Comparison of ENCODE assay signal across 16 cellular contexts in the genomic region with DNA sequence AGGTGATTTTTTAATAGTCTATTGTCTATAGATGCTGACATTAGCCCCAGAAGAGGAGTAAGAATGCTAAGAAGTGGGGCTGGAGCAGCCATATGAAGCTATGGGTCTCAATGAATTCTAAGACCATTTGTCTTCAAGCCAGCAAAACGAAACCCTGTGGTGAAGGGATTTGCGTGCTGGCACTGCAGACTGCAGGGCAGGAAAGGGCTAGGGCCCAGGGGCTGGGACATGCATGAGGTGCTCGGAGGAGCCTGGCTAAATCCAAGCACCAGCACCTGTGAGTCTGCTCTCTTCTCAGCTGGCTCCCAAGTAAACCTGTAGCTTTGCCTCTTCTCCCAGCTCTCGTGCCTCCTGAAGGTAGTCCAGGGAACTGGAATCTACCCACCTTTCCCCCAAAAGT. TPM values are rescaled to one million over a fixed set of nuclear protein-coding genes. Genes with fewer than 3 reads are reported as not detected.
DNase-seq lines count a peak whose midpoint lies in the region; ATAC-seq and TF ChIP-seq lines count a peak whose summit lies in the region.
"Had no signal": no experiment of that assay in that cellular context is flagged by ENCODE, and none has a peak within 500 bp of the region (broad histone marks: within the 10 kb centered on the region; RNA-seq: fewer than 3 reads in every experiment).

No MANE protein-coding gene starts in this region.

- no peak for DNase-seq in activated T-cell treated with anti-CD3 and anti-CD28 coated beads, Interleukin-2, amount 50 U/mL, for 4 hours
- DNase-seq in activated T-cell treated with anti-CD3 and anti-CD28 coated beads, Interleukin-2, amount 50 U/mL, for 1 hour, result no peak
- DNase-seq in WTC11 (ENCODE audit: low spot score) (peak; percentile 31), iPS-NIHi7 (ENCODE audit: extremely low spot score) (peak; percentile 27), stomach (no peak), breast epithelium (ENCODE audit: low spot score in 2 of 2) (no peak), NCI-H1048 (lab: John Stamatoyannopoulos, UW) (no peak)
- DNase-seq: activated CD4-positive, alpha-beta T cell treated with anti-CD3 and anti-CD28 coated beads for 1 hour; DMS79; foreskin fibroblast; Kasumi-1; NCI-H1930; NCI-H774; occipital lobe had no signal

- 0 out of 2 replicates have a peak overlapping the region, but pooled peaks have one; percentile 22 for H3K27ac Mint-ChIP-seq in WTC11

- TF ChIP-seq EP300 in stomach (IDR thresholded peaks at IDR 0.05), result no peak

- WGBS in stomach, 5 donors, result 69 to 91% (median 84%) methylated on average over 4 of the region's 4 CpGs

- POLR2A ChIA-PET in WTC11 (lab: Charles Lee), result interaction anchor here (0.6 to 0.7 kb wide), 3 partner anchors 34 to 396 kb away, joined by 3 to 5 read pairs (median 3); no protein-coding TSS in a partner anchor

- CTCF ChIA-PET in WTC11 (lab: Charles Lee), result interaction anchor here (1.3 to 4.0 kb wide), 2 partner anchors 67 to 128 kb away, joined by 3 to 15 read pairs; no protein-coding TSS in a partner anchor

- TF ChIP-seq POLR2A in stomach (IDR thresholded peaks at IDR 0.05) (no peak), breast epithelium (IDR thresholded peaks at IDR 0.05) (no peak)

- H3K9me3 ChIP-seq in stomach (no peaks in the 10 kb centered on the region), breast epithelium (no peaks in the 10 kb centered on the region)
- H3K9me3 ChIP-seq: SJSA1 had no signal

- H3K27me3 ChIP-seq in stomach (no peaks in the 10 kb centered on the region), breast epithelium (no peaks in the 10 kb centered on the region)
- H3K27me3 ChIP-seq: SJSA1 had no signal

- TF ChIP-seq CTCF in WTC11 (IDR thresholded peaks at IDR 0.05) (no peak), stomach (IDR thresholded peaks at IDR 0.05) (no peak), breast epithelium (IDR thresholded peaks at IDR 0.05) (no peak)

- H3K27ac ChIP-seq in stomach, result peak overlapping the region in 4 of 5 donors; percentile 91 to 96 (median 94)
- peak overlapping the region in 1 of 2 donors; percentile 92 for H3K27ac ChIP-seq in breast epithelium
- H3K27ac ChIP-seq: SJSA1 had no signal

- H3K27me3 Mint-ChIP-seq in activated T-cell treated with anti-CD3 and anti-CD28 coated beads, Interleukin-2, amount 50 U/mL, for 4 hours (ENCODE audit: low read depth), result no peaks in the 10 kb centered on the region
- H3K27me3 Mint-ChIP-seq in WTC11 (ENCODE audit: low read depth), result no peaks in the 10 kb centered on the region

- no peak for ATAC-seq in activated T-cell treated with anti-CD3 and anti-CD28 coated beads, Interleukin-2, amount 50 U/mL, for 4 hours
- ATAC-seq in WTC11 (no peak), HG03108 (IDR thresholded peaks at IDR 0.05; ENCODE audit: unreplicated experiment) (no peak)

- H3K4me1 Mint-ChIP-seq in activated T-cell treated with anti-CD3 and anti-CD28 coated beads, Interleukin-2, amount 50 U/mL, for 4 hours (ENCODE audit: low read depth), result peaks cover 25% of the 10 kb centered on the region
- peaks cover 10% of the 10 kb centered on the region for H3K4me1 Mint-ChIP-seq in WTC11

- intact Hi-C loops in stomach (cut with DNase I; ENCODE audit: low total_unique reads) (no loop called here), breast epithelium (cut with DNase I; ENCODE audit: low total_unique reads) (loop anchor here (1.0 kb wide), 1 partner anchor 41 kb away; no protein-coding TSS in a partner anchor)

- H3K4me3 Mint-ChIP-seq in activated T-cell treated with anti-CD3 and anti-CD28 coated beads, Interleukin-2, amount 50 U/mL, for 4 hours, result peak overlapping the region; percentile 19
- H3K4me3 Mint-ChIP-seq in WTC11, result peak overlapping the region; percentile 63

- H3K4me1 ChIP-seq in stomach, result peaks cover 10 to 66% (median 26%) of the 10 kb centered on the region in 4 donors
- H3K4me1 ChIP-seq in breast epithelium, result no peaks in the 10 kb centered on the region

- no peaks in the 10 kb centered on the region for H3K9me3 Mint-ChIP-seq in activated T-cell treated with anti-CD3 and anti-CD28 coated beads, Interleukin-2, amount 50 U/mL, for 4 hours
- H3K9me3 Mint-ChIP-seq in WTC11, result no peaks in the 10 kb centered on the region

- peaks cover 26 to 62% (median 57%) of the 10 kb centered on the region in 4 donors for H3K36me3 ChIP-seq in stomach
- no peaks in the 10 kb centered on the region for H3K36me3 ChIP-seq in breast epithelium

- peaks cover 29% of the 10 kb centered on the region for H3K36me3 Mint-ChIP-seq in activated T-cell treated with anti-CD3 and anti-CD28 coated beads, Interleukin-2, amount 50 U/mL, for 4 hours (ENCODE audit: insufficient read depth)
- peaks cover 11% of the 10 kb centered on the region; the same call in 1 of the 2 replicates for H3K36me3 Mint-ChIP-seq in WTC11

- H3K4me3 ChIP-seq in stomach (no peak overlapping the region), breast epithelium (no peak overlapping the region)

TF ChIP-seq in WTC11, 78 proteins besides CTCF, POLR2A, EP300 and RAD21:
- no peak for TF ChIP-seq MYBL2 (CRISPR knock-in tag; IDR thresholded peaks at IDR 0.05)
- TF ChIP-seq, protein P1, sequence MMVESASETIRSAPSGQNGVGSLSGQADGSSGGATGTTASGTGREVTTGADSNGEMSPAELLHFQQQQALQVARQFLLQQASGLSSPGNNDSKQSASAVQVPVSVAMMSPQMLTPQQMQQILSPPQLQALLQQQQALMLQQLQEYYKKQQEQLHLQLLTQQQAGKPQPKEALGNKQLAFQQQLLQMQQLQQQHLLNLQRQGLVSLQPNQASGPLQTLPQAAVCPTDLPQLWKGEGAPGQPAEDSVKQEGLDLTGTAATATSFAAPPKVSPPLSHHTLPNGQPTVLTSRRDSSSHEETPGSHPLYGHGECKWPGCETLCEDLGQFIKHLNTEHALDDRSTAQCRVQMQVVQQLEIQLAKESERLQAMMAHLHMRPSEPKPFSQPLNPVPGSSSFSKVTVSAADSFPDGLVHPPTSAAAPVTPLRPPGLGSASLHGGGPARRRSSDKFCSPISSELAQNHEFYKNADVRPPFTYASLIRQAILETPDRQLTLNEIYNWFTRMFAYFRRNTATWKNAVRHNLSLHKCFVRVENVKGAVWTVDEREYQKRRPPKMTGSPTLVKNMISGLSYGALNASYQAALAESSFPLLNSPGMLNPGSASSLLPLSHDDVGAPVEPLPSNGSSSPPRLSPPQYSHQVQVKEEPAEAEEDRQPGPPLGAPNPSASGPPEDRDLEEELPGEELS (CRISPR knock-in tag; IDR thresholded peaks at IDR 0.05), result no peak
- TF ChIP-seq ZNF416 (CRISPR knock-in tag; IDR thresholded peaks at IDR 0.05), result no peak
- no peak for TF ChIP-seq IRF2 (CRISPR knock-in tag; IDR thresholded peaks at IDR 0.05; ENCODE audit: borderline replicate concordance, low read depth)
- TF ChIP-seq ATF1 (CRISPR knock-in tag; IDR thresholded peaks at IDR 0.05), result no peak
- TF ChIP-seq AFF4 (CRISPR knock-in tag; IDR thresholded peaks at IDR 0.05; ENCODE audit: borderline replicate concordance), result no peak

RNA-seq across cellular contexts. Expression of gene NDST2, which starts 1.3 kb away (rescaled TPM):
- 10 to 100 TPM; 51.1 to 67.1 (median 58.7) TPM for total RNA-seq in activated T-cell treated with anti-CD3 and anti-CD28 coated beads, Interleukin-2, amount 50 U/mL, for 4 hours
- 26.3 to 32.3 TPM (median 31.1 TPM) in 3 replicates for total RNA-seq in WTC11 (2021)
- total RNA-seq in stomach, result 10 to 100 TPM in 4 of 5 donors, 1 to 10 TPM in 1; 2.3 to 97.4 (median 16.7) TPM
- polyA plus RNA-seq in stomach, result 1 to 10 TPM; 3.5 to 9.8 (median 6.5) TPM
- 10 to 100 TPM; 30.7 to 37.7 (median 33.8) TPM for total RNA-seq in breast epithelium

RNA-seq across cellular contexts. Expression of gene ZSWIM8, which starts 27.3 kb away (rescaled TPM):
- total RNA-seq in activated T-cell treated with anti-CD3 and anti-CD28 coated beads, Interleukin-2, amount 50 U/mL, for 4 hours, result 10 to 100 TPM; 31.3 to 41.2 (median 40.5) TPM
- 50.5 to 59.1 TPM (median 53.2 TPM) in 3 replicates for total RNA-seq in WTC11 (2021)
- total RNA-seq in stomach, result 100 to 1,000 TPM in 3 of 5 donors, 10 to 100 TPM in 2; 43.4 to 325 (median 101) TPM
- polyA plus RNA-seq in stomach, result 100 to 1,000 TPM in 1 of 3 donors, 10 to 100 TPM in 2; 53.4 to 121 (median 57.7) TPM
- total RNA-seq in breast epithelium, result 10 to 100 TPM; 79.2 to 87.8 (median 84.2) TPM

RNA-seq across cellular contexts. Expression of gene CHCHD1, which starts 30.8 kb away (rescaled TPM):
- 10 to 100 TPM; 34.7 to 35.9 (median 35.9) TPM for total RNA-seq in activated T-cell treated with anti-CD3 and anti-CD28 coated beads, Interleukin-2, amount 50 U/mL, for 4 hours
- total RNA-seq in WTC11 (2021) (45.9 to 47.9 TPM (median 45.9 TPM) in 3 replicates), stomach (10 to 100 TPM in 3 of 5 donors, 1 to 10 TPM in 2; 1.3 to 51.0 (median 11.2) TPM), breast epithelium (10 to 100 TPM; 25.1 to 37.0 (median 29.9) TPM)
- 10 to 100 TPM; 60.2 to 81.6 (median 69.9) TPM for polyA plus RNA-seq in stomach

Comparison
In these comparisons a context has a peak if more than half of its experiments do, and no peak if none do; other contexts are left out.
1. DNase-seq: peak in WTC11 (single experiment) and iPS-NIHi7 (single experiment); none in activated T-cell treated with anti-CD3 and anti-CD28 coated beads, Interleukin-2, amount 50 U/mL, for 4 hours (single experiment), activated T-cell treated with anti-CD3 and anti-CD28 coated beads, Interleukin-2, amount 50 U/mL, for 1 hour (single experiment), stomach (single experiment), breast epithelium (0 of 2) and NCI-H1048 (single experiment).